Comparison of ENCODE assay signal across 8 cellular contexts in the genomic region with DNA sequence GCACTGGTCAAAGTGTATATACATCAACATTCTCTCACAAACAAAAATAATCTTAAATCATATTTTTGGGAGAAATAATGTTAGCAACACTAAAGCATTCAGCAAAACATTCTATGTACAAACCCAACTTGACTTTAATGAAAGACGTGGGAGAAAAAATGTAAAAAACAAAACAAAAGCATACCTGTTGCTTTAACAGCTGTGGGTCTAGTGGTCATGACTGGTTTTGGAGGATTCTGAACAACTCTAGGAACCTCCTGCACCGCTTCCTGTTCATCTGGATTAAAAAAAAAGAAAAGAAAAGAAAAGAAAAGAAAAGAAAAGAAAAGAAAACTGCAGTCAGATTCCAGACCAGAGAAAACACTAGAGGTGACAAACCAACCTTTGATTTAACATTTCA. TPM values are rescaled to one million over a fixed set of nuclear protein-coding genes. Genes with fewer than 3 reads are reported as not detected.
DNase-seq lines count a peak whose midpoint lies in the region; ATAC-seq and TF ChIP-seq lines count a peak whose summit lies in the region.

No MANE protein-coding gene starts in this region.

- peak overlapping the region; percentile 83 for H3K4me3 Mint-ChIP-seq in CD4-positive, alpha-beta T cell
- peak overlapping the region; percentile 86 to 98 (median 96) for H3K4me3 Mint-ChIP-seq in brain

- no peak for ATAC-seq in CD4-positive, alpha-beta T cell (ENCODE audit: poor library complexity)
- no peak for ATAC-seq in GM18907 (IDR thresholded peaks at IDR 0.05; ENCODE audit: unreplicated experiment)
- no peak for ATAC-seq in GM18858 (IDR thresholded peaks at IDR 0.05; ENCODE audit: unreplicated experiment)

- H3K27ac Mint-ChIP-seq in CD4-positive, alpha-beta T cell: peak overlapping the region; percentile 99
- peak overlapping the region; percentile 6 to 99 (median 92) for H3K27ac Mint-ChIP-seq in brain

- TF ChIP-seq CTCF in CD4-positive, alpha-beta T cell (IDR thresholded peaks at IDR 0.05): no peak
- TF ChIP-seq CTCF in brain (conservative IDR thresholded peaks at IDR 0.05): no peak

- no peaks in the 10 kb centered on the region for H3K27me3 Mint-ChIP-seq in CD4-positive, alpha-beta T cell
- peaks cover 3% of the 10 kb centered on the region for H3K27me3 Mint-ChIP-seq in brain

- DNase-seq in CD4-positive, alpha-beta T cell: no peak
- peak; percentile 18 for DNase-seq in LHCN-M2 (ENCODE audit: low read depth)
- DNase-seq in myocyte (ENCODE audit: low read depth): peak; percentile 5
- DNase-seq in cerebellar cortex (ENCODE audit: low spot score): no peak
- no peak for DNase-seq in mesenteric fat pad (ENCODE audit: low spot score)

- H3K36me3 Mint-ChIP-seq in CD4-positive, alpha-beta T cell (ENCODE audit: low read depth): peaks cover 71% of the 10 kb centered on the region
- H3K36me3 Mint-ChIP-seq in brain: peaks cover 58% of the 10 kb centered on the region

- no peaks in the 10 kb centered on the region for H3K9me3 ChIP-seq in CD4-positive, alpha-beta T cell (ENCODE audit: control insufficient read depth, low read length)

- CTCF ChIA-PET in CD4-positive, alpha-beta T cell (lab: Charles Lee): no interaction called here

- no peaks in the 10 kb centered on the region for H3K27me3 ChIP-seq in CD4-positive, alpha-beta T cell (ENCODE audit: control insufficient read depth, insufficient read depth, low read length)

- no peak overlapping the region for H3K27ac ChIP-seq in CD4-positive, alpha-beta T cell (ENCODE audit: low read depth, low read length)

- no peaks in the 10 kb centered on the region for H3K9me3 Mint-ChIP-seq in CD4-positive, alpha-beta T cell
- H3K9me3 Mint-ChIP-seq in brain: no peaks in the 10 kb centered on the region

- POLR2A ChIA-PET in CD4-positive, alpha-beta T cell (lab: Charles Lee): interaction anchor here (0.6 to 1.4 kb wide), 2 partner anchors 11 to 14 kb away, joined by 3 to 4 read pairs; no protein-coding TSS in a partner anchor

- H3K4me1 Mint-ChIP-seq in CD4-positive, alpha-beta T cell (ENCODE audit: low read depth): peaks cover 34% of the 10 kb centered on the region
- H3K4me1 Mint-ChIP-seq in brain: peaks cover 40% of the 10 kb centered on the region

- intact Hi-C loops in CD4-positive, alpha-beta T cell (cut with DNase I, micrococcal nuclease): loop anchor here (5.0 to 10.0 kb wide), 6 partner anchors 82 to 1963 kb away; partner anchors contain the start of genes ARFGAP2 (in 1 of the 2), KBTBD4 (in 1 of the 2), NDUFS3 (in 1 of the 2) and NUP160 (in 1 of the 2)

RNA-seq across cellular contexts. Expression of gene FNBP4, which starts 2.1 kb away (rescaled TPM):
- 100 to 1,000 TPM; 402 to 427 TPM for total RNA-seq in CD4-positive, alpha-beta T cell
- total RNA-seq in LHCN-M2 (2014; rRNA removed) (32.4 and 37.9 TPM in 2 replicates), myocyte (47.2 and 76.6 TPM in 2 replicates), mesenteric fat pad (89.9 TPM)
- polyA plus RNA-seq in LHCN-M2 (2012): 11.3 TPM
- polyA plus RNA-seq in brain (ENCODE audit: insufficient read depth, low read depth, low replicate concordance): 7.4 TPM
- polyA plus RNA-seq in myocyte (2012): 30.8 TPM

RNA-seq across cellular contexts. Expression of gene AGBL2, which starts 49.9 kb away (rescaled TPM):
- total RNA-seq in CD4-positive, alpha-beta T cell: 1 to 10 TPM; 3.6 to 4.4 TPM
- total RNA-seq in LHCN-M2 (2014; rRNA removed) (0.38 and 0.92 TPM in 2 replicates), myocyte (0.05 and 0.67 TPM in 2 replicates), mesenteric fat pad (0.42 TPM)
- 0.51 TPM for polyA plus RNA-seq in LHCN-M2 (2012)
- 0.49 TPM for polyA plus RNA-seq in brain (ENCODE audit: insufficient read depth, low read depth, low replicate concordance)
- polyA plus RNA-seq in myocyte (2012): 1.5 TPM

Comparison
In these comparisons a context has a peak if more than half of its experiments do, and no peak if none do; other contexts are left out.
1. DNase-seq: peak in LHCN-M2 (single experiment) and myocyte (single experiment); none in CD4-positive, alpha-beta T cell (0 of 10), cerebellar cortex (single experiment) and mesenteric fat pad (single experiment).